Comparison of ENCODE assay signal across 10 cellular contexts in genomic region chr20:48791014-48791413, GRCh38. TPM values are rescaled to one million over a fixed set of nuclear protein-coding genes. Genes with fewer than 3 reads are reported as not detected.
DNase-seq lines count a peak whose midpoint lies in the region; ATAC-seq, FAIRE-seq and TF ChIP-seq lines count a peak whose summit lies in the region.
"Had no signal": no experiment of that assay in that cellular context is flagged by ENCODE, and none has a peak within 500 bp of the region (broad histone marks: within the 10 kb centered on the region; RNA-seq: fewer than 3 reads in every experiment).

No MANE protein-coding gene starts in this region.

- no peak overlapping the region for H2AFZ ChIP-seq in HepG2 (ENCODE audit: low read length)

- in situ Hi-C loops in HepG2 (cut with HindIII; ENCODE audit: extremely low pct_ligation_motif_present, low pct_unique_long_range_greater_than_20kb) = no loop called here

- H3K27me3 Mint-ChIP-seq in CD8-positive, alpha-beta T cell (ENCODE audit: low read depth) = no peaks in the 10 kb centered on the region

- H3K4me3 Mint-ChIP-seq in CD8-positive, alpha-beta T cell = peak overlapping the region; percentile 26

- no peak for TF ChIP-seq POLR2A in HepG2 (IDR thresholded peaks at IDR 0.05; ENCODE audit: insufficient read depth in 1 of 2, low read depth in 2 of 2, low read length in 2 of 2)

- no TSS peak for BruUV-seq in HepG2 (replicated peaks; lab: Mats Ljungman, UMichigan)

- peak; percentile 66 for ATAC-seq in CD8-positive, alpha-beta T cell
- ATAC-seq in RWPE2 (ENCODE audit: low read depth) = peak; percentile 26
- peak; percentile 34; the same call in 2 of the 3 replicates for ATAC-seq in HepG2
- ATAC-seq in GM18867 (IDR thresholded peaks at IDR 0.05; ENCODE audit: unreplicated experiment) = no peak
- no peak for ATAC-seq in HG02938 (IDR thresholded peaks at IDR 0.05; ENCODE audit: unreplicated experiment)
- ATAC-seq in GM19452 (IDR thresholded peaks at IDR 0.05; ENCODE audit: unreplicated experiment) = no peak

- FAIRE-seq in HepG2 (lab: Jason Lieb, UNC) = peak; percentile 59

- no peak overlapping the region for H3K4me2 ChIP-seq in HepG2 (ENCODE audit: low read depth, low read length)

- no peak overlapping the region for H3K4me3 ChIP-seq in CD8-positive, alpha-beta T cell (ENCODE audit: low read depth, low read length)
- no peak overlapping the region for H3K4me3 ChIP-seq in RWPE2 (ENCODE audit: severe bottlenecking)
- no peak overlapping the region for H3K4me3 ChIP-seq in HepG2 (replicated peaks in 1 of 3; ENCODE audit: insufficient read depth in 1 of 3, low read depth in 2 of 3, low read length in 3 of 3)
- H3K4me3 ChIP-seq: gastrocnemius medialis had no signal

- H3K27me3 ChIP-seq in CD8-positive, alpha-beta T cell (ENCODE audit: insufficient read depth, low read length) = no peaks in the 10 kb centered on the region
- H3K27me3 ChIP-seq in RWPE2 (ENCODE audit: insufficient read depth, poor library complexity, severe bottlenecking) (peaks cover 7% of the 10 kb centered on the region), HepG2 (ENCODE audit: control insufficient read depth in 1 of 2, insufficient read depth in 2 of 2, low read length in 2 of 2) (peaks cover 6 to 44% of the 10 kb centered on the region in 2 experiments)
- H3K27me3 ChIP-seq: gastrocnemius medialis had no signal

- no peaks in the 10 kb centered on the region for H3K36me3 ChIP-seq in CD8-positive, alpha-beta T cell (ENCODE audit: insufficient read depth, low read length)
- H3K36me3 ChIP-seq in RWPE2 (ENCODE audit: low read depth) (no peaks in the 10 kb centered on the region), HepG2 (replicated peaks in 1 of 2; ENCODE audit: control insufficient read depth in 1 of 2, insufficient read depth in 2 of 2, low read length in 2 of 2) (no peaks in the 10 kb centered on the region)
- H3K36me3 ChIP-seq: gastrocnemius medialis had no signal

- intact Hi-C loops in CD8-positive, alpha-beta T cell (cut with DNase I, micrococcal nuclease) = loop anchor here (1.0 to 2.0 kb wide), 3 partner anchors 9 to 134 kb away; no protein-coding TSS in a partner anchor
- intact Hi-C loops in HepG2 (cut with micrococcal nuclease; ENCODE audit: unreplicated experiment) = no loop called here

- H4K20me1 ChIP-seq in HepG2 (ENCODE audit: insufficient read depth, low read length) = no peaks in the 10 kb centered on the region

- CTCF ChIA-PET in CD8-positive, alpha-beta T cell (lab: Charles Lee) = interaction anchor here (0.6 to 2.1 kb wide), 4 partner anchors 41 to 170 kb away, joined by 3 to 6 read pairs (median 4); no protein-coding TSS in a partner anchor
- CTCF ChIA-PET in HepG2 (lab: Yijun Ruan, JAX; ENCODE audit: low intra/inter-chr PET ratio, low total read pairs) = no interaction called here

- 12% methylated on average over 11 of the region's 11 CpGs for WGBS in HepG2 (ENCODE audit: low lambda C conversion rate)

- H3K79me2 ChIP-seq in HepG2 (ENCODE audit: insufficient read depth, low read length) = no peaks in the 10 kb centered on the region

- no peak for TF ChIP-seq RAD21 in HepG2 (CRISPR knock-in tag; IDR thresholded peaks at IDR 0.05)

- TF ChIP-seq CTCF in CD8-positive, alpha-beta T cell (IDR thresholded peaks at IDR 0.05) = peak; percentile 43
- TF ChIP-seq CTCF in RWPE2 (IDR thresholded peaks at IDR 0.05; ENCODE audit: poor library complexity, severe bottlenecking) (no peak), HepG2 (CRISPR knock-in tag; IDR thresholded peaks at IDR 0.05) (no peak)

- peaks cover 65% of the 10 kb centered on the region for H3K4me1 ChIP-seq in CD8-positive, alpha-beta T cell (ENCODE audit: insufficient read depth, low read length)
- no peaks in the 10 kb centered on the region for H3K4me1 ChIP-seq in RWPE2 (ENCODE audit: insufficient read depth, poor library complexity, severe bottlenecking)
- H3K4me1 ChIP-seq in HepG2 (ENCODE audit: insufficient read depth, low read length) = no peaks in the 10 kb centered on the region

- peaks cover 19% of the 10 kb centered on the region for H3K36me3 Mint-ChIP-seq in CD8-positive, alpha-beta T cell

- POLR2A ChIA-PET in CD8-positive, alpha-beta T cell (lab: Charles Lee) = interaction anchor here (1.5 kb wide), 1 partner anchor 27 kb away, joined by 5 read pairs; no protein-coding TSS in a partner anchor
- POLR2A ChIA-PET in HepG2 (lab: Yijun Ruan, JAX) = no interaction called here

- no peak overlapping the region for H3K9ac ChIP-seq in HepG2 (ENCODE audit: insufficient read depth, low read depth, low read length)

- H3K9me3 Mint-ChIP-seq in CD8-positive, alpha-beta T cell = no peaks in the 10 kb centered on the region

- H3K27ac Mint-ChIP-seq in CD8-positive, alpha-beta T cell = peak overlapping the region; percentile 19

- peak in 2 of 7 experiments; percentile 23 to 38 for DNase-seq in CD8-positive, alpha-beta T cell
- DNase-seq in NAMALWA (ENCODE audit: low spot score) = peak; percentile 6
- no peak for DNase-seq in RWPE2 (ENCODE audit: low spot score)
- no peak for DNase-seq in HepG2 (ENCODE audit: low spot score)
- no peak for DNase-seq in activated CD4-positive, alpha-beta T cell treated with anti-CD3 and anti-CD28 coated beads for 48 hours
- DNase-seq: activated T-cell treated with anti-CD3 and anti-CD28 coated beads, Interleukin-2, amount 50 U/mL, for 48 hours; gastrocnemius medialis had no signal

- no peak for TF ChIP-seq EP300 in HepG2 (IDR thresholded peaks at IDR 0.05; ENCODE audit: low read depth in 2 of 2, low read length in 2 of 2)
- TF ChIP-seq EP300 in HepG2 (CRISPR knock-in tag; IDR thresholded peaks at IDR 0.05; ENCODE audit: borderline replicate concordance) = no peak

- no peak overlapping the region for H3K27ac ChIP-seq in CD8-positive, alpha-beta T cell (ENCODE audit: low read depth, low read length)
- H3K27ac ChIP-seq in RWPE2 (ENCODE audit: poor library complexity, severe bottlenecking) (no peak overlapping the region), HepG2 (ENCODE audit: extremely low read length, insufficient read depth, low read length) (no peak overlapping the region)
- H3K27ac ChIP-seq: gastrocnemius medialis had no signal

- H3K4me1 Mint-ChIP-seq in CD8-positive, alpha-beta T cell (ENCODE audit: low read depth) = peaks cover 87% of the 10 kb centered on the region

- H3K9me3 ChIP-seq in CD8-positive, alpha-beta T cell (ENCODE audit: low read length) = no peaks in the 10 kb centered on the region
- H3K9me3 ChIP-seq in RWPE2 (ENCODE audit: severe bottlenecking) = no peaks in the 10 kb centered on the region
- H3K9me3 ChIP-seq in HepG2 (ENCODE audit: low read length) = no peaks in the 10 kb centered on the region
- H3K9me3 ChIP-seq: gastrocnemius medialis had no signal

TF ChIP-seq in HepG2, 621 proteins besides CTCF, POLR2A, EP300 and RAD21:
- TF ChIP-seq FOXA1 (IDR thresholded peaks at IDR 0.05) (no peak), FOXA1 (CRISPR knock-in tag; IDR thresholded peaks at IDR 0.05) (peak; percentile 48), ZNF816 (CRISPR knock-in tag; IDR thresholded peaks at IDR 0.05; ENCODE audit: borderline replicate concordance) (no peak)

RNA-seq across cellular contexts. Expression of gene PREX1, which starts 36.8 kb away (rescaled TPM):
- total RNA-seq in CD8-positive, alpha-beta T cell = 100 to 1,000 TPM; 111 to 117 TPM
- 0.02 and 0.06 TPM in 2 replicates for total RNA-seq in HepG2 (2016; rRNA removed; fragmentation: Illumina TruSeq; extraction: Trizol)
- under 0.01 TPM in 1 of 2 replicates, not detected in the other for total RNA-seq in HepG2 (2016; cell fraction: cytosol; rRNA removed; fragmentation: Illumina TruSeq; extraction: Trizol; ENCODE audit: low read depth)
- 0.02 TPM in 1 of 2 replicates, not detected in the other for total RNA-seq in HepG2 (2016; cell fraction: insoluble cytoplasmic fraction; rRNA removed; fragmentation: Illumina TruSeq; extraction: Trizol)
- 0.03 and 0.56 TPM in 2 replicates for total RNA-seq in HepG2 (2016; cell fraction: membrane; rRNA removed; fragmentation: Illumina TruSeq; extraction: Trizol)
- not detected in 2 replicates for total RNA-seq in HepG2 (2016; cell fraction: nucleus; rRNA removed; fragmentation: Illumina TruSeq; extraction: Trizol)
- 0.04 and 0.05 TPM in 2 replicates for polyA plus RNA-seq in HepG2 (2011; rRNA removed)
- 0.03 and 0.07 TPM in 2 replicates for polyA plus RNA-seq in HepG2 (2011; cell fraction: cytosol; rRNA removed)
- 0.17 and 0.19 TPM in 2 replicates for polyA plus RNA-seq in HepG2 (2011; cell fraction: nucleus; rRNA removed)
- polyA plus RNA-seq in HepG2 (2012) = 0.03 and 0.05 TPM in 2 replicates
- polyA plus RNA-seq in HepG2 (2016; cell fraction: cytosol; fragmentation: Illumina TruSeq; extraction: Trizol; ENCODE audit: low read depth) = 0.02 TPM in 1 of 2 replicates, not detected in the other
- not detected in 2 replicates for polyA plus RNA-seq in HepG2 (2016; cell fraction: insoluble cytoplasmic fraction; fragmentation: Illumina TruSeq; extraction: Trizol; ENCODE audit: low read depth)
- not detected in 2 replicates for polyA plus RNA-seq in HepG2 (2016; cell fraction: membrane; fragmentation: Illumina TruSeq; extraction: Trizol; ENCODE audit: low read depth)
- polyA plus RNA-seq in HepG2 (2016; cell fraction: nucleus; fragmentation: Illumina TruSeq; extraction: Trizol; ENCODE audit: insufficient read depth, low read depth) = not detected in 2 replicates
- 0.08 and 15.2 TPM in 2 replicates for polyA minus RNA-seq in HepG2 (2011; rRNA and poly(A)+ RNA removed; ENCODE audit: low replicate concordance)
- polyA minus RNA-seq in HepG2 (2011; cell fraction: cytosol; rRNA and poly(A)+ RNA removed) = 0.20 and 0.44 TPM in 2 replicates
- 0.12 and 0.13 TPM in 2 replicates for polyA minus RNA-seq in HepG2 (2011; cell fraction: nucleus; rRNA and poly(A)+ RNA removed)

Comparison
In these comparisons a context has a peak if more than half of its experiments do, and no peak if none do; other contexts are left out.
1. ATAC-seq: peak in CD8-positive, alpha-beta T cell (single experiment), RWPE2 (single experiment) and HepG2 (single experiment); none in GM18867 (single experiment), HG02938 (single experiment) and GM19452 (single experiment).
2. RNA of gene PREX1, which starts 36.8 kb away (total RNA-seq): 111 to 117 TPM in CD8-positive, alpha-beta T cell; under 0.01 to 0.56 TPM in HepG2; every median in the first group is over 10 times any median in the second.